Comparison of ENCODE assay signal across 19 cellular contexts in the genomic region with DNA sequence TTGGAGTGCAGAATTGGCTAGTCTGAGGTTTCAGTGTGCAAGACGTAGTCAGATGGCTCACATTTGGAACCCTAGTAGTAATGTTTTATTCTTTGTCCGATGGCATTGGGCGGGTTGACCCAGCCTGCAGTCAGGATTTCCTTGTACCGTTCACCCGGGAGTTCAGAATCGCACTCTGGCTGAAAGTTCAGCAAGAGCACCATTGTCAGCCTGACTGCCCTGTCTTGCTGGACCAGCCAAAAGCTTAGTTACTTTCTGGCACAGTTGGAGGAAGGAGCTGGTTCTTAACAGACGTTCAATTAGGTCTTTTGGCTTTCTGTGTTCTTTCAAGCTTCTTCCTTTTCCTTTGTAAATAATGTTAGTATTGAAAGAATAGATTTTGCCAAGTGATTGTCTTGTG. TPM values are rescaled to one million over a fixed set of nuclear protein-coding genes. Genes with fewer than 3 reads are reported as not detected.
DNase-seq lines count a peak whose midpoint lies in the region; ATAC-seq and TF ChIP-seq lines count a peak whose summit lies in the region.
"Had no signal": no experiment of that assay in that cellular context is flagged by ENCODE, and none has a peak within 500 bp of the region (broad histone marks: within the 10 kb centered on the region; RNA-seq: fewer than 3 reads in every experiment).

No MANE protein-coding gene starts in this region.

- H3K4me3 ChIP-seq in right cardiac atrium (ENCODE audit: low read length): no peak overlapping the region
- H3K4me3 ChIP-seq in right atrium auricular region: no peak overlapping the region
- no peak overlapping the region for H3K4me3 ChIP-seq in left lung
- H3K4me3 ChIP-seq in upper lobe of left lung: no peak overlapping the region
- H3K4me3 ChIP-seq: hepatocyte had no signal

- TF ChIP-seq CTCF in right atrium auricular region (IDR thresholded peaks at IDR 0.05): no peak
- TF ChIP-seq CTCF in left lung (IDR thresholded peaks at IDR 0.05): no peak
- no peak for TF ChIP-seq CTCF in upper lobe of left lung (IDR thresholded peaks at IDR 0.05)
- no peak for TF ChIP-seq CTCF in GM10248 (IDR thresholded peaks at IDR 0.05; ENCODE audit: control extremely low read depth, extremely low read depth, low read depth, missing control alignments)

- peaks cover 95% of the 10 kb centered on the region for H3K36me3 ChIP-seq in right atrium auricular region
- peaks cover 0 to 100% of the 10 kb centered on the region in 2 donors for H3K36me3 ChIP-seq in left lung
- H3K36me3 ChIP-seq in upper lobe of left lung: peaks cover 31 to 96% (median 79%) of the 10 kb centered on the region in 4 donors

- ATAC-seq in right cardiac atrium (peak; percentile 55 to 57), left lung (no peak), upper lobe of left lung (ENCODE audit: low FRiP score in 2 of 2) (no peak), HG02884 (IDR thresholded peaks at IDR 0.05; ENCODE audit: unreplicated experiment) (no peak)
- ATAC-seq: activated naive CD4-positive, alpha-beta T cell treated with anti-CD3 and anti-CD28 coated beads, Interleukin-2, amount 50 U/mL, for 72 hours; HCT116; SK-N-SH treated with all-trans-retinoic acid at 6 μM for 48 hours had no signal

- no peaks in the 10 kb centered on the region for H3K9me3 ChIP-seq in right cardiac atrium (ENCODE audit: control insufficient read depth, low read length)
- no peaks in the 10 kb centered on the region for H3K9me3 ChIP-seq in right atrium auricular region
- H3K9me3 ChIP-seq in left lung: no peaks in the 10 kb centered on the region
- no peaks in the 10 kb centered on the region for H3K9me3 ChIP-seq in upper lobe of left lung

- POLR2A ChIA-PET in GM10248 (lab: Yijun Ruan, JAX): no interaction called here

- 64% methylated on average over 7 of the region's 7 CpGs for WGBS in right cardiac atrium
- 75 to 77% methylated on average over 7 of the region's 7 CpGs for WGBS in upper lobe of left lung, 2 donors

- H3K27me3 ChIP-seq in right cardiac atrium (ENCODE audit: control insufficient read depth, insufficient read depth): no peaks in the 10 kb centered on the region
- H3K27me3 ChIP-seq in right atrium auricular region: no peaks in the 10 kb centered on the region
- no peaks in the 10 kb centered on the region for H3K27me3 ChIP-seq in left lung
- H3K27me3 ChIP-seq in upper lobe of left lung: no peaks in the 10 kb centered on the region
- H3K27me3 ChIP-seq: hepatocyte had no signal

- CTCF ChIA-PET in GM10248 (lab: Yijun Ruan, JAX): interaction anchor here (0.7 to 2.7 kb wide), 9 partner anchors 10 to 181 kb away, joined by 3 to 10 read pairs (median 6); no protein-coding TSS in a partner anchor

- no peak for TF ChIP-seq POLR2A in upper lobe of left lung (IDR thresholded peaks at IDR 0.05)

- peak overlapping the region; percentile 34 for H3K27ac ChIP-seq in right cardiac atrium (ENCODE audit: low read length)
- H3K27ac ChIP-seq in right atrium auricular region: no peak overlapping the region
- peak overlapping the region; percentile 62 for H3K27ac ChIP-seq in cingulate gyrus (ENCODE audit: low read depth, low read length)
- peak overlapping the region; percentile 15 to 65 for H3K27ac ChIP-seq in left lung
- H3K27ac ChIP-seq in upper lobe of left lung: peak overlapping the region; percentile 57 to 83 (median 80)
- H3K27ac ChIP-seq: epithelial cell of prostate, hepatocyte had no signal

- H3K4me1 ChIP-seq in right cardiac atrium (ENCODE audit: control insufficient read depth, insufficient read depth, low read length): no peaks in the 10 kb centered on the region
- peaks cover 0 to 4% of the 10 kb centered on the region in 2 donors for H3K4me1 ChIP-seq in right atrium auricular region
- peaks cover 10 to 37% of the 10 kb centered on the region in 2 donors for H3K4me1 ChIP-seq in left lung
- H3K4me1 ChIP-seq in upper lobe of left lung: peaks cover 16 to 26% (median 18%) of the 10 kb centered on the region in 4 donors

- DNase-seq in right cardiac atrium: peak in 1 of 3 donors; percentile 21
- no peak for DNase-seq in right atrium auricular region (ENCODE audit: low spot score)
- DNase-seq in left lung: no peak
- no peak for DNase-seq in upper lobe of left lung
- DNase-seq in GM10248 (ENCODE audit: extremely low spot score): no peak
- DNase-seq in COLO829 (ENCODE audit: low spot score): no peak
- DNase-seq: CD4-positive, alpha-beta memory T cell; DMS153; foreskin melanocyte; NCI-H1105; NCI-H1930; NCI-H526 treated with DMSO at 0.1 percent for 48 hours had no signal

- no peak for TF ChIP-seq EP300 in upper lobe of left lung (IDR thresholded peaks at IDR 0.05)

- intact Hi-C loops in right cardiac atrium (cut with DNase I): no loop called here
- intact Hi-C loops in left lung (cut with DNase I): no loop called here

RNA-seq across cellular contexts. Expression of a gene that starts 18.6 kb away (rescaled TPM):
- total RNA-seq in right cardiac atrium: 10 to 100 TPM; 12.2 to 14.6 (median 13.8) TPM
- polyA plus RNA-seq in right cardiac atrium: 17.6 TPM
- 10 to 100 TPM; 17.2 TPM for total RNA-seq in right atrium auricular region
- total RNA-seq in left lung: 10 to 100 TPM; 37.6 to 37.9 TPM
- 10 to 100 TPM; 23.3 to 45.1 (median 39.8) TPM for total RNA-seq in upper lobe of left lung

Comparison
In these comparisons a context has a peak if more than half of its experiments do, and no peak if none do; other contexts are left out.
1. H3K27ac ChIP-seq: peak in right cardiac atrium (single experiment), cingulate gyrus (single experiment), left lung (2 of 2) and upper lobe of left lung (4 of 4); none in right atrium auricular region (0 of 2).
2. ATAC-seq: peak in right cardiac atrium (2 of 2); none in left lung (single experiment), upper lobe of left lung (0 of 2) and HG02884 (single experiment).